Comparison of ENCODE assay signal across 2 cellular contexts in the genomic region with DNA sequence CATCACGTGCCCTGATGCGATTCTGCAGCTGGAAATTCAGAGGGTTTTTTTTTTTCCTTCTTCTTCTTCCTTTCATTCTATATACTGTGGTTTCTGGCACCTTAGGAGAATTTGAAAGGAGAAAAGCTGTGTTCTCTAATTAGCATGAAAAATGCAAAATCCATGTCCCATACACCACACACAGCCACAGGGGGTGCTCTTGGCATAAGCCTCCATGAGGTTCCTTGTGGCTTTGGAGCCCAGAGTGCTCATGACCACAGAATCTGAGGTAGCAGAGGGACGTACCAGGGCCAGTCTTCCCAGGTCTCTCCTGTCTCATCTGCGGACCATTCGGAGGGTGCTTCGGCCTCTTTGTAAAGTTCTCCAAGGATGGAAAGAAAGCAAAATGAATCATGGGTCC.
TF ChIP-seq lines count a peak whose summit lies in the region.

No MANE protein-coding gene starts in this region.

TF ChIP-seq in SK-N-SH, 30 proteins besides CTCF, POLR2A, EP300 and RAD21 (continued from another document):
- TF ChIP-seq, protein P1, sequence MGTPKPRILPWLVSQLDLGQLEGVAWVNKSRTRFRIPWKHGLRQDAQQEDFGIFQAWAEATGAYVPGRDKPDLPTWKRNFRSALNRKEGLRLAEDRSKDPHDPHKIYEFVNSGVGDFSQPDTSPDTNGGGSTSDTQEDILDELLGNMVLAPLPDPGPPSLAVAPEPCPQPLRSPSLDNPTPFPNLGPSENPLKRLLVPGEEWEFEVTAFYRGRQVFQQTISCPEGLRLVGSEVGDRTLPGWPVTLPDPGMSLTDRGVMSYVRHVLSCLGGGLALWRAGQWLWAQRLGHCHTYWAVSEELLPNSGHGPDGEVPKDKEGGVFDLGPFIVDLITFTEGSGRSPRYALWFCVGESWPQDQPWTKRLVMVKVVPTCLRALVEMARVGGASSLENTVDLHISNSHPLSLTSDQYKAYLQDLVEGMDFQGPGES (IDR thresholded peaks at IDR 0.05; ENCODE audit: low read depth, low read length) = no peak
- no peak for TF ChIP-seq USF2 (IDR thresholded peaks at IDR 0.05; ENCODE audit: borderline replicate concordance, low read depth, low read length)
- no peak for TF ChIP-seq SIN3A (IDR thresholded peaks at IDR 0.05; ENCODE audit: borderline replicate concordance, low read depth, low read length)
- TF ChIP-seq MEF2A (IDR thresholded peaks at IDR 0.05; ENCODE audit: borderline replicate concordance, low read depth) = no peak

TF ChIP-seq in SK-N-SH treated with all-trans-retinoic acid at 6 μM for 48 hours, 23 proteins besides CTCF, POLR2A, EP300 and RAD21 (continued from another document):
- TF ChIP-seq CREB5 (CRISPR knock-in tag; IDR thresholded peaks at IDR 0.05; ENCODE audit: low read depth) (no peak), BACH2 (CRISPR knock-in tag; IDR thresholded peaks at IDR 0.05; ENCODE audit: borderline replicate concordance) (no peak), ESRRG (CRISPR knock-in tag; IDR thresholded peaks at IDR 0.05) (no peak), ARNTL (CRISPR knock-in tag; IDR thresholded peaks at IDR 0.05; ENCODE audit: borderline replicate concordance, low read depth) (no peak), ZNF565 (CRISPR knock-in tag; conservative IDR thresholded peaks at IDR 0.05; ENCODE audit: low read depth) (no peak), ZNF70 (CRISPR knock-in tag; IDR thresholded peaks at IDR 0.05) (no peak), TOX (CRISPR knock-in tag; IDR thresholded peaks at IDR 0.05; ENCODE audit: borderline replicate concordance) (no peak), GLIS3 (CRISPR knock-in tag; IDR thresholded peaks at IDR 0.05) (no peak), PPARA (CRISPR knock-in tag; IDR thresholded peaks at IDR 0.05; ENCODE audit: borderline replicate concordance) (no peak), TCF4 (CRISPR knock-in tag; IDR thresholded peaks at IDR 0.05; ENCODE audit: borderline replicate concordance) (no peak), ZFP30 (CRISPR knock-in tag; IDR thresholded peaks at IDR 0.05) (no peak)
